In genomic region chr2:88626171-88627054, GRCh38 we compare ENCODE assay signal across 8 cellular contexts. TPM values are rescaled to one million over a fixed set of nuclear protein-coding genes. Genes with fewer than 3 reads are reported as not detected.
DNase-seq lines count a peak whose midpoint lies in the region; ATAC-seq and TF ChIP-seq lines count a peak whose summit lies in the region.

No MANE protein-coding gene starts in this region.

- H3K27ac ChIP-seq in CD4-positive, alpha-beta T cell (ENCODE audit: low read depth, low read length), result peak overlapping the region; percentile 93
- H3K27ac ChIP-seq in substantia nigra (ENCODE audit: low read depth, low read length, poor library complexity, severe bottlenecking), result peak overlapping the region; percentile 79

- H3K27me3 Mint-ChIP-seq in CD4-positive, alpha-beta T cell, result no peaks in the 10 kb centered on the region
- H3K27me3 Mint-ChIP-seq in activated T-cell treated with anti-CD3 and anti-CD28 coated beads, Interleukin-2, amount 50 U/mL, for 72 hours (ENCODE audit: low read depth), result no peaks in the 10 kb centered on the region
- H3K27me3 Mint-ChIP-seq in nephron progenitor cell (ENCODE audit: low read depth, poor library complexity), result peaks cover 3% of the 10 kb centered on the region

- DNase-seq in CD4-positive, alpha-beta T cell, result peak in 9 of 10 experiments; percentile 25 to 66 (median 46)
- DNase-seq in NB4 (ENCODE audit: low read depth), result peak; percentile 53
- DNase-seq in activated T-cell treated with anti-CD3 and anti-CD28 coated beads, Interleukin-2, amount 50 U/mL, for 72 hours, result peak; percentile 67 to 76
- DNase-seq in fibroblast of mammary gland (ENCODE audit: low read depth), result no peak
- DNase-seq in nephron progenitor cell, result peak; percentile 63
- DNase-seq in substantia nigra (lab: John Stamatoyannopoulos, UW), result peak in 26 of 49 donors; percentile 4 to 67 (median 26)
- no peak for DNase-seq in Ammon's horn (ENCODE audit: low spot score)

- H3K4me3 ChIP-seq in NB4 (ENCODE audit: low read depth, low read length), result peak overlapping the region; percentile 85
- peak overlapping the region; percentile 85 for H3K4me3 ChIP-seq in fibroblast of mammary gland (ENCODE audit: control insufficient read depth, low read depth, low read length)

- no peaks in the 10 kb centered on the region for H3K9me3 Mint-ChIP-seq in CD4-positive, alpha-beta T cell
- H3K9me3 Mint-ChIP-seq in activated T-cell treated with anti-CD3 and anti-CD28 coated beads, Interleukin-2, amount 50 U/mL, for 72 hours, result no peaks in the 10 kb centered on the region
- H3K9me3 Mint-ChIP-seq in nephron progenitor cell, result no peaks in the 10 kb centered on the region

- POLR2A ChIA-PET in CD4-positive, alpha-beta T cell (lab: Charles Lee), result interaction anchor here (0.7 to 3.5 kb wide), 10 partner anchors 8 to 537 kb away, joined by 3 to 55 read pairs (median 3); partner anchors contain the start of gene RPIA

- CTCF ChIA-PET in CD4-positive, alpha-beta T cell (lab: Charles Lee), result interaction anchor here (1.2 kb wide), 1 partner anchor 66 kb away, joined by 4 read pairs; no protein-coding TSS in a partner anchor

- H3K36me3 Mint-ChIP-seq in CD4-positive, alpha-beta T cell (ENCODE audit: low read depth), result peaks cover 3% of the 10 kb centered on the region
- H3K36me3 Mint-ChIP-seq in activated T-cell treated with anti-CD3 and anti-CD28 coated beads, Interleukin-2, amount 50 U/mL, for 72 hours (ENCODE audit: insufficient read depth in 2 of 2), result peaks cover 2 to 3% of the 10 kb centered on the region in 2 donors
- H3K36me3 Mint-ChIP-seq in nephron progenitor cell (ENCODE audit: low read depth), result no peaks in the 10 kb centered on the region

- no peaks in the 10 kb centered on the region for H3K9me3 ChIP-seq in CD4-positive, alpha-beta T cell (ENCODE audit: control insufficient read depth, low read length)

- H3K27me3 ChIP-seq in CD4-positive, alpha-beta T cell (ENCODE audit: control insufficient read depth, insufficient read depth, low read length), result no peaks in the 10 kb centered on the region

- no peak for TF ChIP-seq CTCF in CD4-positive, alpha-beta T cell (IDR thresholded peaks at IDR 0.05)
- TF ChIP-seq CTCF in NB4 (IDR thresholded peaks at IDR 0.05; ENCODE audit: low read depth, low read length) (no peak), fibroblast of mammary gland (conservative IDR thresholded peaks at IDR 0.05; ENCODE audit: control insufficient read depth, insufficient read depth, low read depth, low read length) (no peak), nephron progenitor cell (IDR thresholded peaks at IDR 0.05) (no peak)

- no peak for TF ChIP-seq POLR2A in NB4 (IDR thresholded peaks at IDR 0.05; ENCODE audit: extremely low read depth, insufficient read length)

- H3K27ac Mint-ChIP-seq in CD4-positive, alpha-beta T cell, result no peak overlapping the region
- H3K27ac Mint-ChIP-seq in activated T-cell treated with anti-CD3 and anti-CD28 coated beads, Interleukin-2, amount 50 U/mL, for 72 hours, result peak overlapping the region; percentile 89
- peak overlapping the region; percentile 96 for H3K27ac Mint-ChIP-seq in nephron progenitor cell

- peak overlapping the region; percentile 96 for H3K4me3 Mint-ChIP-seq in CD4-positive, alpha-beta T cell
- peak overlapping the region; percentile 84 to 93 for H3K4me3 Mint-ChIP-seq in activated T-cell treated with anti-CD3 and anti-CD28 coated beads, Interleukin-2, amount 50 U/mL, for 72 hours
- peak overlapping the region; percentile 95 for H3K4me3 Mint-ChIP-seq in nephron progenitor cell

- ATAC-seq in CD4-positive, alpha-beta T cell (ENCODE audit: poor library complexity), result peak; percentile 3
- peak; percentile 1 for ATAC-seq in GM21619 (IDR thresholded peaks at IDR 0.05; ENCODE audit: unreplicated experiment)
- peak; percentile 2 to 15 for ATAC-seq in activated T-cell treated with anti-CD3 and anti-CD28 coated beads, Interleukin-2, amount 50 U/mL, for 72 hours (replicated peaks in 1 of 2)

- intact Hi-C loops in CD4-positive, alpha-beta T cell (cut with DNase I, micrococcal nuclease), result loop anchor here (1.0 to 5.0 kb wide), 4 partner anchors 34 to 609 kb away; partner anchors contain the start of genes RNU2-63P (in 1 of the 2) and RPIA (in 1 of the 2)

- peaks cover 22% of the 10 kb centered on the region for H3K4me1 Mint-ChIP-seq in CD4-positive, alpha-beta T cell (ENCODE audit: low read depth)
- H3K4me1 Mint-ChIP-seq in activated T-cell treated with anti-CD3 and anti-CD28 coated beads, Interleukin-2, amount 50 U/mL, for 72 hours (ENCODE audit: low read depth), result peaks cover 9% of the 10 kb centered on the region
- H3K4me1 Mint-ChIP-seq in nephron progenitor cell, result peaks cover 5% of the 10 kb centered on the region

RNA-seq across cellular contexts. Expression of gene EIF2AK3, which starts 0.9 kb away (rescaled TPM):
- total RNA-seq in CD4-positive, alpha-beta T cell, result 10 to 100 TPM; 30.6 to 37.0 TPM
- total RNA-seq in activated T-cell treated with anti-CD3 and anti-CD28 coated beads, Interleukin-2, amount 50 U/mL, for 72 hours, result 10 to 100 TPM; 21.6 to 21.8 TPM

Comparison
In these comparisons a context has a peak if more than half of its experiments do, and no peak if none do; other contexts are left out.
1. DNase-seq: peak in CD4-positive, alpha-beta T cell (9 of 10), NB4 (single experiment), activated T-cell treated with anti-CD3 and anti-CD28 coated beads, Interleukin-2, amount 50 U/mL, for 72 hours (2 of 2), nephron progenitor cell (single experiment) and substantia nigra (26 of 49); none in fibroblast of mammary gland (single experiment) and Ammon's horn (single experiment).
2. Peak in every context shown above with its lines, with median percentiles within 50 percentile points of each other: ATAC-seq and H3K4me3 Mint-ChIP-seq.